ENCODE assay signal across 16 cellular contexts in genomic region chr1:237737448-237737847, GRCh38.
DNase-seq lines count a peak whose midpoint lies in the region; ATAC-seq and TF ChIP-seq lines count a peak whose summit lies in the region.
"Had no signal": no experiment of that assay in that cellular context is flagged by ENCODE, and none has a peak within 500 bp of the region (broad histone marks: within the 10 kb centered on the region; RNA-seq: fewer than 3 reads in every experiment).

No MANE protein-coding gene starts in this region.

- TF ChIP-seq CTCF in DND-41 (IDR thresholded peaks at IDR 0.05; ENCODE audit: borderline replicate concordance, extremely low read depth, low read length, poor library complexity, severe bottlenecking) (no peak), breast epithelium (IDR thresholded peaks at IDR 0.05) (no peak), colonic mucosa (IDR thresholded peaks at IDR 0.05) (no peak)

- no peak for DNase-seq in DND-41
- peak; percentile 45 for DNase-seq in OCI-M1 (lab: John Stamatoyannopoulos, UW)
- no peak for DNase-seq in central memory CD8-positive, alpha-beta T cell (ENCODE audit: low spot score in 2 of 2)
- DNase-seq in natural killer cell treated with Interleukin-12 subunit alpha and Interleukin-12 subunit beta and Interleukin-15 and Interleukin-18, amount 100 ng/mL, for 72 hours (ENCODE audit: low spot score): no peak
- no peak for DNase-seq in breast epithelium (ENCODE audit: low spot score in 2 of 2)
- no peak for DNase-seq in activated naive CD4-positive, alpha-beta T cell (lab: John Stamatoyannopoulos, UW)
- DNase-seq in colonic mucosa: no peak
- DNase-seq: Calu3; CD8-positive, alpha-beta T cell; DMS 273 treated with DMSO at 0.1 percent for 48 hours; DMS53; GM23248 had no signal

- no peaks in the 10 kb centered on the region for H3K27me3 Mint-ChIP-seq in central memory CD8-positive, alpha-beta T cell
- no peaks in the 10 kb centered on the region for H3K27me3 Mint-ChIP-seq in natural killer cell treated with Interleukin-12 subunit alpha and Interleukin-12 subunit beta and Interleukin-15 and Interleukin-18, amount 100 ng/mL, for 72 hours
- H3K27me3 Mint-ChIP-seq: B cell had no signal

- intact Hi-C loops in breast epithelium (cut with DNase I; ENCODE audit: low total_unique reads): no loop called here
- intact Hi-C loops in colonic mucosa (cut with DNase I): no loop called here

- no peaks in the 10 kb centered on the region for H3K27me3 ChIP-seq in DND-41 (ENCODE audit: insufficient read depth, low read length, poor library complexity)
- H3K27me3 ChIP-seq in breast epithelium: no peaks in the 10 kb centered on the region
- H3K27me3 ChIP-seq in colonic mucosa: no peaks in the 10 kb centered on the region
- H3K27me3 ChIP-seq: BLaER1 treated with 17β-estradiol and CSF1 and Interleukin-3, amounts not matched to agents 10 nM and 100 nM had no signal

- H3K36me3 ChIP-seq in DND-41 (ENCODE audit: insufficient read depth, low read length): no peaks in the 10 kb centered on the region
- H3K36me3 ChIP-seq in breast epithelium: no peaks in the 10 kb centered on the region
- H3K36me3 ChIP-seq in colonic mucosa: no peaks in the 10 kb centered on the region
- H3K36me3 ChIP-seq: BLaER1 treated with 17β-estradiol and CSF1 and Interleukin-3, amounts not matched to agents 10 nM and 100 nM; HAP-1 had no signal

- peaks cover 6% of the 10 kb centered on the region for H3K9me3 Mint-ChIP-seq in central memory CD8-positive, alpha-beta T cell
- no peaks in the 10 kb centered on the region for H3K9me3 Mint-ChIP-seq in natural killer cell treated with Interleukin-12 subunit alpha and Interleukin-12 subunit beta and Interleukin-15 and Interleukin-18, amount 100 ng/mL, for 72 hours
- H3K9me3 Mint-ChIP-seq: CD8-positive, alpha-beta T cell had no signal

- no peaks in the 10 kb centered on the region for H4K20me1 ChIP-seq in DND-41 (ENCODE audit: insufficient read depth, low read length)
- H4K20me1 ChIP-seq: BLaER1 treated with 17β-estradiol and CSF1 and Interleukin-3, amounts not matched to agents 10 nM and 100 nM had no signal

- H3K27ac Mint-ChIP-seq in central memory CD8-positive, alpha-beta T cell (ENCODE audit: low read depth): peak overlapping the region; percentile 27
- H3K27ac Mint-ChIP-seq in natural killer cell treated with Interleukin-12 subunit alpha and Interleukin-12 subunit beta and Interleukin-15 and Interleukin-18, amount 100 ng/mL, for 72 hours: peak overlapping the region; percentile 30 to 55
- H3K27ac Mint-ChIP-seq: B cell had no signal

- peak overlapping the region; percentile 47; the same call in 1 of the 2 replicates for H3K27ac ChIP-seq in DND-41 (ENCODE audit: low read length)
- H3K27ac ChIP-seq in breast epithelium: no peak overlapping the region
- no peak overlapping the region for H3K27ac ChIP-seq in colonic mucosa
- H3K27ac ChIP-seq: BLaER1 treated with 17β-estradiol and CSF1 and Interleukin-3, amounts not matched to agents 10 nM and 100 nM; GM23248; HL-60 had no signal

- no peak for TF ChIP-seq POLR2A in breast epithelium (IDR thresholded peaks at IDR 0.05)

- peaks cover 4% of the 10 kb centered on the region for H3K4me1 Mint-ChIP-seq in central memory CD8-positive, alpha-beta T cell
- H3K4me1 Mint-ChIP-seq in natural killer cell treated with Interleukin-12 subunit alpha and Interleukin-12 subunit beta and Interleukin-15 and Interleukin-18, amount 100 ng/mL, for 72 hours (ENCODE audit: low read depth in 2 of 2): peaks cover 29 to 33% of the 10 kb centered on the region in 2 donors
- H3K4me1 Mint-ChIP-seq: B cell had no signal

- no peaks in the 10 kb centered on the region for H3K79me2 ChIP-seq in DND-41 (ENCODE audit: insufficient read depth, low read length)

- no peak overlapping the region for H3K4me3 ChIP-seq in DND-41 (ENCODE audit: low read depth in 1 of 2, low read length in 2 of 2)
- H3K4me3 ChIP-seq in breast epithelium: no peak overlapping the region
- H3K4me3 ChIP-seq in colonic mucosa: no peak overlapping the region
- H3K4me3 ChIP-seq: BLaER1 treated with 17β-estradiol and CSF1 and Interleukin-3, amounts not matched to agents 10 nM and 100 nM; GM23248; HAP-1 had no signal

- no peak overlapping the region for H2AFZ ChIP-seq in DND-41 (ENCODE audit: low read depth, low read length)
- H2AFZ ChIP-seq: GM23248 had no signal

- H3K9me3 ChIP-seq in DND-41 (ENCODE audit: insufficient read depth, low read length, severe bottlenecking) (no peaks in the 10 kb centered on the region), breast epithelium (no peaks in the 10 kb centered on the region), colonic mucosa (no peaks in the 10 kb centered on the region)
- H3K9me3 ChIP-seq: BLaER1 treated with 17β-estradiol and CSF1 and Interleukin-3, amounts not matched to agents 10 nM and 100 nM; HAP-1 had no signal

- H3K4me1 ChIP-seq in DND-41 (ENCODE audit: insufficient read depth, low read length): peaks cover 22% of the 10 kb centered on the region
- H3K4me1 ChIP-seq in breast epithelium: no peaks in the 10 kb centered on the region
- no peaks in the 10 kb centered on the region for H3K4me1 ChIP-seq in colonic mucosa

- H3K4me2 ChIP-seq in DND-41 (ENCODE audit: insufficient read depth, low read length): peak overlapping the region; percentile 52; the same call in 1 of the 2 replicates

- H3K9ac ChIP-seq in DND-41 (ENCODE audit: low read depth, low read length) (no peak overlapping the region), colonic mucosa (ENCODE audit: low read depth in 2 of 2, low read length in 2 of 2) (no peak overlapping the region)
- H3K9ac ChIP-seq: BLaER1 treated with 17β-estradiol and CSF1 and Interleukin-3, amounts not matched to agents 10 nM and 100 nM; GM23248 had no signal

- ATAC-seq in DND-41 (ENCODE audit: insufficient read depth, low read depth): no peak
- ATAC-seq in central memory CD8-positive, alpha-beta T cell (replicated peaks; ENCODE audit: extremely low read depth, poor library complexity, severe bottlenecking): no peak
- ATAC-seq in natural killer cell treated with Interleukin-12 subunit alpha and Interleukin-12 subunit beta and Interleukin-15 and Interleukin-18, amount 100 ng/mL, for 72 hours: peak in 1 of 2 donors; percentile 54

- H3K36me3 Mint-ChIP-seq in central memory CD8-positive, alpha-beta T cell (ENCODE audit: insufficient read depth): peaks cover 2% of the 10 kb centered on the region
- H3K36me3 Mint-ChIP-seq in natural killer cell treated with Interleukin-12 subunit alpha and Interleukin-12 subunit beta and Interleukin-15 and Interleukin-18, amount 100 ng/mL, for 72 hours: peaks cover 7% of the 10 kb centered on the region
- H3K36me3 Mint-ChIP-seq: CD8-positive, alpha-beta T cell had no signal

- no peak overlapping the region for H3K4me3 Mint-ChIP-seq in central memory CD8-positive, alpha-beta T cell
- peak overlapping the region; percentile 51 for H3K4me3 Mint-ChIP-seq in natural killer cell treated with Interleukin-12 subunit alpha and Interleukin-12 subunit beta and Interleukin-15 and Interleukin-18, amount 100 ng/mL, for 72 hours
- H3K4me3 Mint-ChIP-seq: B cell; CD8-positive, alpha-beta T cell had no signal
